Comparison of ENCODE assay signal across 2 cellular contexts in genomic region chr9:127847155-127847463, GRCh38.
TF ChIP-seq lines count a peak whose summit lies in the region.

No MANE protein-coding gene starts in this region.

TF ChIP-seq in IMR-90, 13 proteins besides CTCF, POLR2A, EP300 and RAD21 (continued from another document):
- TF ChIP-seq CEBPB (IDR thresholded peaks at IDR 0.05; ENCODE audit: low read depth, low read length), result peak; percentile 43; the same call in 1 of the 2 replicates
- TF ChIP-seq MAFK (IDR thresholded peaks at IDR 0.05; ENCODE audit: low read depth, low read length), result no peak

TF ChIP-seq in liver, 16 proteins besides CTCF, POLR2A, EP300 and RAD21 (continued from another document):
- TF ChIP-seq REST (IDR thresholded peaks at IDR 0.05) (no peak), TAF1 (conservative IDR thresholded peaks at IDR 0.05) (no peak), EGR1 (IDR thresholded peaks at IDR 0.05; ENCODE audit: low read depth in 2 of 2) (no peak), SP1 (IDR thresholded peaks at IDR 0.05) (no peak), NR2F2 (IDR thresholded peaks at IDR 0.05) (peak; percentile 76), GABPA (IDR thresholded peaks at IDR 0.05 in 1 of 2, conservative IDR thresholded peaks at IDR 0.05 in 1 of 2) (no peak), RXRA (IDR thresholded peaks at IDR 0.05) (peak; percentile 22 to 45), YY1 (IDR thresholded peaks at IDR 0.05) (no peak)
- TF ChIP-seq, protein P1, sequence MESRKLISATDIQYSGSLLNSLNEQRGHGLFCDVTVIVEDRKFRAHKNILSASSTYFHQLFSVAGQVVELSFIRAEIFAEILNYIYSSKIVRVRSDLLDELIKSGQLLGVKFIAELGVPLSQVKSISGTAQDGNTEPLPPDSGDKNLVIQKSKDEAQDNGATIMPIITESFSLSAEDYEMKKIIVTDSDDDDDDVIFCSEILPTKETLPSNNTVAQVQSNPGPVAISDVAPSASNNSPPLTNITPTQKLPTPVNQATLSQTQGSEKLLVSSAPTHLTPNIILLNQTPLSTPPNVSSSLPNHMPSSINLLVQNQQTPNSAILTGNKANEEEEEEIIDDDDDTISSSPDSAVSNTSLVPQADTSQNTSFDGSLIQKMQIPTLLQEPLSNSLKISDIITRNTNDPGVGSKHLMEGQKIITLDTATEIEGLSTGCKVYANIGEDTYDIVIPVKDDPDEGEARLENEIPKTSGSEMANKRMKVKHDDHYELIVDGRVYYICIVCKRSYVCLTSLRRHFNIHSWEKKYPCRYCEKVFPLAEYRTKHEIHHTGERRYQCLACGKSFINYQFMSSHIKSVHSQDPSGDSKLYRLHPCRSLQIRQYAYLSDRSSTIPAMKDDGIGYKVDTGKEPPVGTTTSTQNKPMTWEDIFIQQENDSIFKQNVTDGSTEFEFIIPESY (IDR thresholded peaks at IDR 0.05), result no peak
TF ChIP-seq in liver: peak in this region for 2.
